In the genomic region with DNA sequence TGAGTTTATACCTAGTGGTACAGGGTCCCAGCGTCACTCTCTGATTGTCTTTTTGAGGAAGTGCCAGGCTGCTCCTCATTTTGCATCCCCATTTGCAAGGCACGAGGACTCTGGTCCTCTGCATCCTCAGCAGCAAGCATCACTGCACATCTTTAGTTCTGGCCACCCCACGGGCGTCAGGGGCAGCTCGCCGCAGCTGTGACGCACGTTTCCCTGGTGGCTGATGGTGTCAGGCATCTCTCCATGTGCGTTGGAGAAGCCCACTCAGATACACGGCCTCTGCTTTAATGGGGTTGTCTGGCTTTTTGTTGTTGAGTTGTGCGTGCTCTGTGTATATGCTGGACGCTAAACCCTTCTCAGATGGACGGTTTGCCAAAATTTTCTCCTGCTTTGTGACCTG, we compare ENCODE assay signal across 1 cellular context.
TF ChIP-seq lines count a peak whose summit lies in the region.

No MANE protein-coding gene starts in this region.

TF ChIP-seq in IMR-90, 13 proteins besides CTCF, POLR2A, EP300 and RAD21:
- TF ChIP-seq RFX5 (IDR thresholded peaks at IDR 0.05; ENCODE audit: low read depth, low read length) (no peak), CHD1 (IDR thresholded peaks at IDR 0.05; ENCODE audit: low read depth, low read length) (no peak), FOS (IDR thresholded peaks at IDR 0.05; ENCODE audit: low read depth, low read length) (no peak), SMC3 (IDR thresholded peaks at IDR 0.05; ENCODE audit: low read depth, low read length) (no peak), NFE2L2 (IDR thresholded peaks at IDR 0.05; ENCODE audit: low read depth, low read length) (no peak), MAFK (IDR thresholded peaks at IDR 0.05; ENCODE audit: low read depth, low read length) (no peak)
TF ChIP-seq in IMR-90: peak in this region for 0.
